21 cellular contexts compared by ENCODE assay signal in the genomic region with DNA sequence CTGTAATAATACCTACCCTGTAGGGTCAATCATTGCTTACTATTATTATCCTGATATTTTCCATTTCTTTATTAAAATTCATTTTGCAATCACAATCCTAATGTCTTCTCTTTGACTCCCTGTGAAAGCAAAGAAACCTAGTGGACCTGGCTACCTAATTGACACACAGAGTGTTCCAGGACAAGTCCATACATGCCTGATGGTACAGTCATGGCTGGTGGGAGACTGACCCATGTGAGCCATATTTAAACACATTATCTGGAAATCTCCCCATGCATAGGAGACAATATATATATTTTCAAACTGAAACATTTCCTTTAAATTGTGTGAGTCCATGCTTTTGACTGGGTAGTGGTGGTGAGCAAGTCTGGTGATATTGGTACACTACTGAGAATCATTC.
DNase-seq lines count a peak whose midpoint lies in the region; ATAC-seq, FAIRE-seq and TF ChIP-seq lines count a peak whose summit lies in the region.
"Had no signal": no experiment of that assay in that cellular context is flagged by ENCODE, and none has a peak within 500 bp of the region (broad histone marks: within the 10 kb centered on the region; RNA-seq: fewer than 3 reads in every experiment).

No MANE protein-coding gene starts in this region.

- POLR2A ChIA-PET in MCF 10A (lab: Yijun Ruan, JAX), result no interaction called here
- POLR2A ChIA-PET in PC-3 (lab: Charles Lee; ENCODE audit: unreplicated experiment), result no interaction called here

- no peaks in the 10 kb centered on the region for H3K79me2 ChIP-seq in astrocyte (ENCODE audit: insufficient read depth, low read length)
- no peaks in the 10 kb centered on the region for H3K79me2 ChIP-seq in PC-3 (ENCODE audit: low read length)

- H3K4me3 ChIP-seq in breast epithelium, result no peak overlapping the region
- H3K4me3 ChIP-seq in astrocyte (ENCODE audit: insufficient read depth, low read depth, low read length), result no peak overlapping the region
- no peak overlapping the region for H3K4me3 ChIP-seq in PC-3 (ENCODE audit: low read length)

- no TSS peak for BruUV-seq in MCF 10A (replicated peaks; lab: Mats Ljungman, UMichigan)
- BruUV-seq in PC-3 (replicated peaks; lab: Mats Ljungman, UMichigan), result no TSS peak

- no peaks in the 10 kb centered on the region for H3K4me1 ChIP-seq in breast epithelium
- no peaks in the 10 kb centered on the region for H3K4me1 ChIP-seq in astrocyte (ENCODE audit: insufficient read depth, low read length)
- H3K4me1 ChIP-seq in PC-3 (ENCODE audit: insufficient read depth, low read length), result no peaks in the 10 kb centered on the region

- ATAC-seq in PC-3, result no peak

- H3K9me3 Mint-ChIP-seq in MCF 10A (ENCODE audit: unreplicated experiment) (no peaks in the 10 kb centered on the region), astrocyte (ENCODE audit: unreplicated experiment) (no peaks in the 10 kb centered on the region)

- FAIRE-seq in astrocyte (lab: Jason Lieb, UNC), result no peak
- FAIRE-seq: D721Med, GM19239, RCC 7860 had no signal

- H3K27me3 ChIP-seq in breast epithelium, result no peaks in the 10 kb centered on the region
- H3K27me3 ChIP-seq in astrocyte (ENCODE audit: insufficient read depth, low read length), result no peaks in the 10 kb centered on the region
- no peaks in the 10 kb centered on the region for H3K27me3 ChIP-seq in PC-3 (ENCODE audit: low read length)
- H3K27me3 ChIP-seq: BE2C had no signal

- H2AFZ ChIP-seq in astrocyte (ENCODE audit: low read depth, low read length) (peak overlapping the region; percentile 50), PC-3 (ENCODE audit: low read length) (no peak overlapping the region)

- intact Hi-C loops in MCF 10A (cut with micrococcal nuclease), result no loop called here
- intact Hi-C loops in breast epithelium (cut with DNase I; ENCODE audit: low total_unique reads), result no loop called here
- intact Hi-C loops in PC-3 (cut with micrococcal nuclease), result no loop called here

- H3K4me3 Mint-ChIP-seq in MCF 10A (ENCODE audit: unreplicated experiment), result no peak overlapping the region
- H3K4me3 Mint-ChIP-seq in astrocyte (ENCODE audit: unreplicated experiment), result no peak overlapping the region

- H3F3A ChIP-seq in PC-3 (ENCODE audit: low read length, unreplicated experiment), result no peaks in the 10 kb centered on the region

- H3K27ac Mint-ChIP-seq in MCF 10A (ENCODE audit: low read depth, unreplicated experiment), result peak overlapping the region; percentile 80
- peak overlapping the region; percentile 42 for H3K27ac Mint-ChIP-seq in astrocyte (ENCODE audit: unreplicated experiment)

- no peak overlapping the region for H3K9ac ChIP-seq in astrocyte (ENCODE audit: low read length)
- no peak overlapping the region for H3K9ac ChIP-seq in PC-3 (ENCODE audit: low read length)
- H3K9ac ChIP-seq: KMS-11 had no signal

- H3K36me3 ChIP-seq in breast epithelium (no peaks in the 10 kb centered on the region), astrocyte (ENCODE audit: insufficient read depth, low read length) (no peaks in the 10 kb centered on the region), PC-3 (ENCODE audit: low read depth, low read length) (no peaks in the 10 kb centered on the region)
- H3K36me3 ChIP-seq: BE2C had no signal

- H3K9me3 ChIP-seq in breast epithelium (no peaks in the 10 kb centered on the region), astrocyte (ENCODE audit: insufficient read depth, low read depth, low read length) (no peaks in the 10 kb centered on the region), PC-3 (ENCODE audit: low read length) (no peaks in the 10 kb centered on the region)
- H3K9me3 ChIP-seq: BE2C had no signal

- H4K20me1 ChIP-seq in astrocyte (ENCODE audit: insufficient read depth, low read length) (no peaks in the 10 kb centered on the region), PC-3 (ENCODE audit: low read length) (no peaks in the 10 kb centered on the region)

- H3K36me3 Mint-ChIP-seq in MCF 10A (ENCODE audit: insufficient read depth, unreplicated experiment) (no peaks in the 10 kb centered on the region), astrocyte (ENCODE audit: low read depth, unreplicated experiment) (no peaks in the 10 kb centered on the region)

- H3K9me2 ChIP-seq in PC-3 (replicated peaks; ENCODE audit: low read length), result no peaks in the 10 kb centered on the region

- CTCF ChIA-PET in MCF 10A (lab: Yijun Ruan, JAX), result no interaction called here
- CTCF ChIA-PET in PC-3 (lab: Charles Lee), result no interaction called here

- H3K27ac ChIP-seq in breast epithelium, result no peak overlapping the region
- H3K27ac ChIP-seq in astrocyte (ENCODE audit: low read depth, low read length), result no peak overlapping the region
- no peak overlapping the region for H3K27ac ChIP-seq in PC-3 (ENCODE audit: low read length)
- H3K27ac ChIP-seq: KMS-11 had no signal

- H3K27me3 Mint-ChIP-seq in MCF 10A (ENCODE audit: insufficient read depth, unreplicated experiment) (no peaks in the 10 kb centered on the region), astrocyte (ENCODE audit: low read depth, unreplicated experiment) (no peaks in the 10 kb centered on the region)

- H3K4me2 ChIP-seq in astrocyte (ENCODE audit: low read length) (no peak overlapping the region), PC-3 (ENCODE audit: low read length) (no peak overlapping the region)
- H3K4me2 ChIP-seq: KMS-11 had no signal

- DNase-seq in MCF 10A (ENCODE audit: unreplicated experiment), result peak; percentile 54
- DNase-seq in breast epithelium (ENCODE audit: low spot score in 2 of 2), result no peak
- no peak for DNase-seq in astrocyte (ENCODE audit: low read depth)
- DNase-seq in kidney tubule cell (ENCODE audit: low spot score), result peak; percentile 11
- no peak for DNase-seq in PC-3
- DNase-seq in hippocampal formation (lab: John Stamatoyannopoulos, UW), result no peak
- no peak for DNase-seq in effector CD8-positive, alpha-beta T cell (lab: John Stamatoyannopoulos, UW)
- DNase-seq: BE2C, EL, GF-D8, GOT3, IMR-90, MV-4-11, NCI-H187, NCI-H226, NCI-H510A treated with DMSO at 0.1 percent for 48 hours, SHP77 had no signal

- TF ChIP-seq CTCF in MCF 10A (IDR thresholded peaks at IDR 0.05; ENCODE audit: unreplicated experiment) (no peak), breast epithelium (IDR thresholded peaks at IDR 0.05) (no peak), astrocyte (IDR thresholded peaks at IDR 0.05; ENCODE audit: insufficient read depth, low read depth, low read length) (no peak), PC-3 (conservative IDR thresholded peaks at IDR 0.05; ENCODE audit: low read depth, low read length) (no peak)

- TF ChIP-seq POLR2A in breast epithelium (IDR thresholded peaks at IDR 0.05), result no peak

- H3K4me1 Mint-ChIP-seq in MCF 10A (ENCODE audit: insufficient read depth, unreplicated experiment), result peaks cover 5% of the 10 kb centered on the region
- H3K4me1 Mint-ChIP-seq in astrocyte (ENCODE audit: low read depth, unreplicated experiment), result peaks cover 2% of the 10 kb centered on the region

Comparison
In these comparisons a context has a peak if more than half of its experiments do, and no peak if none do; other contexts are left out.
1. DNase-seq: peak in MCF 10A (single experiment) and kidney tubule cell (single experiment); none in breast epithelium (0 of 2), astrocyte (single experiment), PC-3 (single experiment), hippocampal formation (0 of 2) and effector CD8-positive, alpha-beta T cell (single experiment).